9 cellular contexts compared by ENCODE assay signal in genomic region chr5:60541980-60542379, GRCh38.
DNase-seq lines count a peak whose midpoint lies in the region; ATAC-seq and TF ChIP-seq lines count a peak whose summit lies in the region.
"Had no signal": no experiment of that assay in that cellular context is flagged by ENCODE, and none has a peak within 500 bp of the region (broad histone marks: within the 10 kb centered on the region; RNA-seq: fewer than 3 reads in every experiment).

No MANE protein-coding gene starts in this region.

- TF ChIP-seq CTCF in epithelial cell of proximal tubule (conservative IDR thresholded peaks at IDR 0.05; ENCODE audit: low read depth, low read length) (no peak), thoracic aorta (IDR thresholded peaks at IDR 0.05) (no peak)

- H3K27ac ChIP-seq in thoracic aorta, result peak overlapping the region; percentile 77 to 82
- H3K27ac ChIP-seq: 22Rv1 had no signal

- H3K9me3 ChIP-seq in thoracic aorta, result no peaks in the 10 kb centered on the region

- H3K9me3 Mint-ChIP-seq in naive thymus-derived CD8-positive, alpha-beta T cell, result peaks cover 0 to 8% (median 0%) of the 10 kb centered on the region in 9 donors

- POLR2A ChIA-PET in naive thymus-derived CD8-positive, alpha-beta T cell (lab: Charles Lee), result no interaction called here

- H3K36me3 Mint-ChIP-seq in naive thymus-derived CD8-positive, alpha-beta T cell, result no peaks in the 10 kb centered on the region

- H3K4me3 Mint-ChIP-seq in naive thymus-derived CD8-positive, alpha-beta T cell, result no peak overlapping the region

- H3K4me1 Mint-ChIP-seq in naive thymus-derived CD8-positive, alpha-beta T cell, result peaks cover 6 to 45% (median 28%) of the 10 kb centered on the region in 4 donors

- peaks cover 38 to 70% of the 10 kb centered on the region in 2 donors for H3K4me1 ChIP-seq in thoracic aorta (ENCODE audit: control insufficient read depth in 1 of 2, low read depth in 2 of 2)

- H3K4me3 ChIP-seq in epithelial cell of proximal tubule (ENCODE audit: low read depth, low read length), result no peak overlapping the region
- H3K4me3 ChIP-seq in thoracic aorta, result no peak overlapping the region

- peaks cover 0 to 3% (median 0%) of the 10 kb centered on the region in 5 donors for H3K27me3 Mint-ChIP-seq in naive thymus-derived CD8-positive, alpha-beta T cell

- H3K36me3 ChIP-seq in thoracic aorta, result no peaks in the 10 kb centered on the region

- peak overlapping the region in 2 of 10 donors; percentile 6 to 52 for H3K27ac Mint-ChIP-seq in naive thymus-derived CD8-positive, alpha-beta T cell

- DNase-seq in SIG-M5 treated with dmso at 0.1 percent for 504 hours (lab: John Stamatoyannopoulos, UW; ENCODE audit: unreplicated experiment), result peak; percentile 8
- DNase-seq in SIG-M5 (lab: John Stamatoyannopoulos, UW), result no peak
- peak; percentile 20 for DNase-seq in epithelial cell of proximal tubule (ENCODE audit: low read depth)
- DNase-seq in thoracic aorta (ENCODE audit: low spot score), result no peak
- DNase-seq in activated naive CD4-positive, alpha-beta T cell (lab: John Stamatoyannopoulos, UW), result no peak
- DNase-seq in ecto neural progenitor cell (ENCODE audit: low spot score), result no peak
- no peak for DNase-seq in naive thymus-derived CD8-positive, alpha-beta T cell

- no peaks in the 10 kb centered on the region for H3K27me3 ChIP-seq in thoracic aorta (replicated peaks; ENCODE audit: insufficient read depth)

- ATAC-seq in HG03460 (IDR thresholded peaks at IDR 0.05; ENCODE audit: unreplicated experiment) (peak; percentile 23), thoracic aorta (ENCODE audit: insufficient number of reproducible peaks, low FRiP score, low read depth) (no peak)
- ATAC-seq in naive thymus-derived CD8-positive, alpha-beta T cell, result no peak

Comparison
In these comparisons a context has a peak if more than half of its experiments do, and no peak if none do; other contexts are left out.
1. DNase-seq: peak in SIG-M5 treated with dmso at 0.1 percent for 504 hours (single experiment) and epithelial cell of proximal tubule (single experiment); none in SIG-M5 (single experiment), thoracic aorta (single experiment), activated naive CD4-positive, alpha-beta T cell (0 of 4), ecto neural progenitor cell (single experiment) and naive thymus-derived CD8-positive, alpha-beta T cell (0 of 10).